ENCODE assay signal across 20 cellular contexts in the genomic region with DNA sequence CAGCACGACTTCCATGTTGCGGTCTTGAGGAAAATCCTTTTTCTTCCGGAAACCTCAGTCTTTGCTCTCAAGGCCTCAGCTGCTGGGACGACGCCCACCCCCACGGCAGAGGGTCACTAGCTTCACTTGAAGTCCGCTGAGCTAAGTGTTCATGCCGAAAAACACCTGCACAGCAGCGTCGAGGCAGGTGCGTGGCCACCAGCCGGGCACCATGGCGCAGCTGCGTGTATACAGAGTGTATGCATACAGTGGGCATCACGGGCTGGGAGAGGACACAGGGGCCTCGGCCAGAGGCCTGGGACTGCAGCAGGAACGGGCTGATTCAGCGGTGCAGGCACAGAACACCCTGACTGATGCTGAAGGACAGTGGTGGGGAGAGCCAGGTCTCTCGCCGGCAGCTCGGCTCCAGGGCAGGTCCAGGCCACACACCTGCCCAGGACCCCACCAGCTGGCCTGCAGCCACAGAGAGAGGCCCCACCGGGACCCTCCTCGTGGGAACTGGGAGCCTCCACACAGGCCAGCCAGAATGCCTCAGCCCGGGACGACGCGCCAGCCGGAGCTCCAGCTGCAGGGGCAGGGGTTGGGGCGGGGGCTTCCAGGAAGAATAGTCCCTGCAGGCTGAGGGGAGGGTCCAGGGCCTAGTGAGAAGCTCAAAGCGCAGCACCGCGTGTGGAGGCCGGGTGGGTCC. TPM values are rescaled to one million over a fixed set of nuclear protein-coding genes. Genes with fewer than 3 reads are reported as not detected.
DNase-seq lines count a peak whose midpoint lies in the region; ATAC-seq, FAIRE-seq and TF ChIP-seq lines count a peak whose summit lies in the region.
"Had no signal": no experiment of that assay in that cellular context is flagged by ENCODE, and none has a peak within 500 bp of the region (broad histone marks: within the 10 kb centered on the region; RNA-seq: fewer than 3 reads in every experiment).

No MANE protein-coding gene starts in this region.

- peaks cover 35% of the 10 kb centered on the region for H3K79me1 ChIP-seq in neuronal stem cell (ENCODE audit: low read depth, low read length)

- H3K9me3 ChIP-seq in BLaER1 treated with 17β-estradiol and CSF1 and Interleukin-3, amounts not matched to agents 10 nM and 100 nM (replicated peaks in 1 of 11), result no peaks in the 10 kb centered on the region
- H3K9me3 ChIP-seq in neuronal stem cell (replicated peaks in 1 of 2; ENCODE audit: control insufficient read depth in 2 of 2, insufficient read depth in 1 of 2, low read depth in 1 of 2, low read length in 2 of 2) (no peaks in the 10 kb centered on the region), heart left ventricle (no peaks in the 10 kb centered on the region)
- H3K9me3 ChIP-seq: Peyer's patch had no signal

- no CpG with 5 or more reads among the region's 33 CpGs for WGBS in neuronal stem cell (ENCODE audit: extremely low coverage in 2 of 2, insufficient read length in 2 of 2, insufficient replicate concordance in 1 of 2), 2 donors
- 69 to 88% (median 80%) methylated on average over 18 to 33 of the region's 33 CpGs for WGBS in heart left ventricle, 4 donors

- no peak overlapping the region for H2BK12ac ChIP-seq in neuronal stem cell (ENCODE audit: low read length)

- H3K36me3 ChIP-seq in BLaER1 treated with 17β-estradiol and CSF1 and Interleukin-3, amounts not matched to agents 10 nM and 100 nM, result no peaks in the 10 kb centered on the region
- H3K36me3 ChIP-seq in neuronal stem cell (replicated peaks in 1 of 2; ENCODE audit: control insufficient read depth in 2 of 2, insufficient read depth in 2 of 2, low read length in 2 of 2), result peaks cover 0 to 16% of the 10 kb centered on the region in 2 donors
- no peaks in the 10 kb centered on the region for H3K36me3 ChIP-seq in heart left ventricle
- H3K36me3 ChIP-seq: Peyer's patch had no signal

- H3K4me1 ChIP-seq in BLaER1 treated with 17β-estradiol and CSF1 and Interleukin-3, amounts not matched to agents 10 nM and 100 nM, result peaks cover 46 to 87% (median 82%) of the 10 kb centered on the region in 10 experiments
- H3K4me1 ChIP-seq in neuronal stem cell (ENCODE audit: control insufficient read depth in 2 of 2, insufficient read depth in 1 of 2, low read depth in 1 of 2, low read length in 2 of 2) (peaks cover 24 to 45% of the 10 kb centered on the region in 2 donors), heart left ventricle (peaks cover 0 to 38% (median 15%) of the 10 kb centered on the region in 12 donors)

- no peak overlapping the region for H3K14ac ChIP-seq in neuronal stem cell (ENCODE audit: low read length)

- TF ChIP-seq POLR2A in heart left ventricle (IDR thresholded peaks at IDR 0.05), result no peak

- no peak overlapping the region for H2BK15ac ChIP-seq in neuronal stem cell (ENCODE audit: low read length)

- H3K27me3 ChIP-seq in BLaER1 treated with 17β-estradiol and CSF1 and Interleukin-3, amounts not matched to agents 10 nM and 100 nM, result peaks cover 0 to 54% (median 10%) of the 10 kb centered on the region in 11 experiments; a peak in 14 of 22 replicates
- no peaks in the 10 kb centered on the region for H3K27me3 ChIP-seq in neuronal stem cell (ENCODE audit: control insufficient read depth in 3 of 3, insufficient read depth in 3 of 3, low read depth in 1 of 3, low read length in 3 of 3)
- peaks cover 0 to 52% (median 6%) of the 10 kb centered on the region in 9 donors for H3K27me3 ChIP-seq in heart left ventricle

- no peak overlapping the region for H3K27ac ChIP-seq in BLaER1 treated with 17β-estradiol and CSF1 and Interleukin-3, amounts not matched to agents 10 nM and 100 nM
- H3K27ac ChIP-seq in cingulate gyrus (ENCODE audit: low read depth, low read length), result peak overlapping the region; percentile 60
- no peak overlapping the region for H3K27ac ChIP-seq in neuronal stem cell (replicated peaks; ENCODE audit: low read length)
- no peak overlapping the region for H3K27ac ChIP-seq in heart left ventricle
- H3K27ac ChIP-seq: Peyer's patch had no signal

- peak; percentile 59 for FAIRE-seq in HTR-8/SVneo (lab: Jason Lieb, UNC)
- FAIRE-seq: GM12891, H54 had no signal

- no peak overlapping the region for H2AFZ ChIP-seq in neuronal stem cell (ENCODE audit: low read length)

- no peak overlapping the region for H2BK5ac ChIP-seq in neuronal stem cell (ENCODE audit: low read length)

- H3K4ac ChIP-seq in neuronal stem cell (ENCODE audit: low read length), result no peak overlapping the region

- H4K91ac ChIP-seq in neuronal stem cell (ENCODE audit: low read depth, low read length, poor library complexity), result no peak overlapping the region

- H3K4me2 ChIP-seq in BLaER1 treated with 17β-estradiol and CSF1 and Interleukin-3, amounts not matched to agents 10 nM and 100 nM, result peak overlapping the region; percentile 87 to 99 (median 96); a peak in 20 of 22 replicates
- H3K4me2 ChIP-seq in neuronal stem cell (ENCODE audit: insufficient read depth, low read length, poor library complexity, severe bottlenecking), result no peak overlapping the region

- H3K23ac ChIP-seq in neuronal stem cell (ENCODE audit: low read depth, low read length, poor library complexity), result peak overlapping the region; percentile 50

- H3K4me3 ChIP-seq in BLaER1 treated with 17β-estradiol and CSF1 and Interleukin-3, amounts not matched to agents 10 nM and 100 nM, result no peak overlapping the region
- H3K4me3 ChIP-seq in neuronal stem cell (ENCODE audit: low read length in 2 of 2) (no peak overlapping the region), heart left ventricle (no peak overlapping the region)
- H3K4me3 ChIP-seq: Peyer's patch had no signal

- no peak for ATAC-seq in HG03442 (IDR thresholded peaks at IDR 0.05; ENCODE audit: unreplicated experiment)
- no peak for ATAC-seq in heart left ventricle

- no peak for DNase-seq in HTR-8/SVneo (ENCODE audit: insufficient read length, low spot score)
- no peak for DNase-seq in neuronal stem cell (ENCODE audit: low spot score)
- DNase-seq in 8988T, result no peak
- no peak for DNase-seq in heart left ventricle
- DNase-seq: DMS79 treated with DMSO at 0.1 percent for 48 hours, GF-D8, NCI-H1105, NCI-H2029, NCI-H446 treated with DMSO at 0.1 percent for 48 hours, NCI-H82, Peyer's patch, SHP77 treated with DMSO at 0.1 percent for 48 hours had no signal

- TF ChIP-seq CTCF in heart left ventricle (IDR thresholded peaks at IDR 0.05), result no peak

- H3K18ac ChIP-seq in neuronal stem cell (ENCODE audit: low read length), result peak overlapping the region; percentile 48

- intact Hi-C loops in heart left ventricle (cut with DNase I), result no loop called here

- H4K20me1 ChIP-seq in BLaER1 treated with 17β-estradiol and CSF1 and Interleukin-3, amounts not matched to agents 10 nM and 100 nM, result peaks cover 0 to 38% (median 5%) of the 10 kb centered on the region in 11 experiments; a peak in 7 of 22 replicates

- peak overlapping the region in 1 of 11 experiments; percentile 77; a peak in 1 of 22 replicates for H3K9ac ChIP-seq in BLaER1 treated with 17β-estradiol and CSF1 and Interleukin-3, amounts not matched to agents 10 nM and 100 nM
- H3K9ac ChIP-seq in neuronal stem cell (ENCODE audit: low read depth, low read length, poor library complexity), result no peak overlapping the region

- no peak overlapping the region for H4K8ac ChIP-seq in neuronal stem cell (ENCODE audit: low read depth, low read length)

- no peak overlapping the region for H2BK120ac ChIP-seq in neuronal stem cell (ENCODE audit: low read depth, low read length)

- peak overlapping the region; percentile 37 for H2AK5ac ChIP-seq in neuronal stem cell (ENCODE audit: low read depth, low read length)

RNA-seq across cellular contexts. Expression of a gene that starts 20.0 kb away (rescaled TPM):
- polyA plus RNA-seq in neuronal stem cell (2013, experiment 1 of 2), result 79.3 TPM
- 73.4 TPM for polyA plus RNA-seq in neuronal stem cell (2013, experiment 2 of 2)
- 1 to 10 TPM in 2 of 9 donors, under 1 TPM in 2, not detected in 5; 0.06 to 2.6 (median 0.65) TPM for total RNA-seq in heart left ventricle
- polyA plus RNA-seq in heart left ventricle, result not detected
- total RNA-seq: LHCN-M2, MCF 10A, OCI-LY7, Peyer's patch had no signal

RNA-seq across cellular contexts. Expression of a gene that starts 46.4 kb away (rescaled TPM):
- polyA plus RNA-seq in neuronal stem cell (2013, experiment 1 of 2), result 0.57 TPM
- polyA plus RNA-seq in neuronal stem cell (2013, experiment 2 of 2), result 0.96 TPM
- 1,000 to 10,000 TPM in 7 of 9 donors, 100 to 1,000 TPM in 2; 791 to 1,794 (median 1,550) TPM for total RNA-seq in heart left ventricle
- polyA plus RNA-seq in heart left ventricle, result 1,000 to 10,000 TPM; 1,276 to 1,345 TPM
